In the genomic region with DNA sequence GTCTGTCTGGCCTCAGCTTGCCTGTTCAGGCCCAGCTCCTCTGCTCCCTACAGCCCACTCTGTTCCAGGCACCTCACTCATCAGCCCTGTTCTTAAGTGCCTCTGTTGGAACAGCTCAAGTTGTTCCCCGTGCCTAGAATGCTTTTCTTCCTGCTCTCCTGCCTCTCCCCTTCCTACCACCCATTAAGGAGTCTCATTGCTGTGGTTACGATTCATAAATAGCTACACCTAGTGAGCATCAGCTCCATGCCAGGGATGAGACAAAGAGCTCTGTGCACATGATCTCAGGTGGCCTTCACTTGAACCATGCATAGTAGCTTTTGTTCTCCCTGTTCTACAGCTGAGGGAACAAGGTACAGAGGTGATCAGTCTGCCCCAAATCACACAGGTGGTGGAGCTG, we compare ENCODE assay signal across 12 cellular contexts. TPM values are rescaled to one million over a fixed set of nuclear protein-coding genes. Genes with fewer than 3 reads are reported as not detected.
DNase-seq lines count a peak whose midpoint lies in the region; ATAC-seq, FAIRE-seq and TF ChIP-seq lines count a peak whose summit lies in the region.
"Had no signal": no experiment of that assay in that cellular context is flagged by ENCODE, and none has a peak within 500 bp of the region (broad histone marks: within the 10 kb centered on the region; RNA-seq: fewer than 3 reads in every experiment).

No MANE protein-coding gene starts in this region.

- no peak overlapping the region for H3K27ac Mint-ChIP-seq in activated naive CD8-positive, alpha-beta T cell treated with anti-CD3 and anti-CD28 coated beads, Interleukin-2, amount 50 U/mL, for 24 hours
- H3K27ac Mint-ChIP-seq in naive thymus-derived CD8-positive, alpha-beta T cell: peak overlapping the region; percentile 55 to 91 (median 78)

- ATAC-seq in activated naive CD8-positive, alpha-beta T cell treated with anti-CD3 and anti-CD28 coated beads, Interleukin-2, amount 50 U/mL, for 24 hours: no peak
- no peak for ATAC-seq in naive thymus-derived CD8-positive, alpha-beta T cell
- ATAC-seq in sciatic nerve: no peak
- ATAC-seq: activated CD4-positive, CD25-positive, alpha-beta regulatory T cell treated with anti-CD3 and anti-CD28 coated beads, Interleukin-2, amount 50 U/mL, for 24 hours had no signal

- no peaks in the 10 kb centered on the region for H3K27me3 ChIP-seq in testis
- H3K27me3 ChIP-seq: adrenal gland had no signal

- intact Hi-C loops in sciatic nerve (cut with DNase I): loop anchor here (10.0 kb wide), 1 partner anchor 55 kb away; a partner anchor contains a TSS
- intact Hi-C loops in testis (cut with DNase I; ENCODE audit: low total_unique reads): no loop called here

- no peak overlapping the region for H3K4me3 ChIP-seq in testis
- H3K4me3 ChIP-seq: adrenal gland had no signal

- no peak for FAIRE-seq in H54 (lab: Jason Lieb, UNC)

- TF ChIP-seq POLR2A in H54 (IDR thresholded peaks at IDR 0.05; ENCODE audit: low read depth, low read length): no peak
- TF ChIP-seq POLR2A in testis (IDR thresholded peaks at IDR 0.05): no peak

- H3K4me3 Mint-ChIP-seq in activated naive CD8-positive, alpha-beta T cell treated with anti-CD3 and anti-CD28 coated beads, Interleukin-2, amount 50 U/mL, for 24 hours: peak overlapping the region; percentile 65
- H3K4me3 Mint-ChIP-seq in naive thymus-derived CD8-positive, alpha-beta T cell: peak overlapping the region; percentile 55 to 88 (median 80)

- TF ChIP-seq CTCF in testis (IDR thresholded peaks at IDR 0.05): no peak

- H3K36me3 ChIP-seq in testis (ENCODE audit: low read depth, missing control alignments): no peaks in the 10 kb centered on the region

- POLR2A ChIA-PET in naive thymus-derived CD8-positive, alpha-beta T cell (lab: Charles Lee): no interaction called here

- 48 to 49% methylated on average over 2 of the region's 2 CpGs for WGBS in testis, 2 donors

- H3K9me3 Mint-ChIP-seq in activated naive CD8-positive, alpha-beta T cell treated with anti-CD3 and anti-CD28 coated beads, Interleukin-2, amount 50 U/mL, for 24 hours: no peaks in the 10 kb centered on the region
- no peaks in the 10 kb centered on the region for H3K9me3 Mint-ChIP-seq in naive thymus-derived CD8-positive, alpha-beta T cell

- H3K27ac ChIP-seq in testis: no peak overlapping the region

- H3K9me3 ChIP-seq in testis: no peaks in the 10 kb centered on the region
- H3K9me3 ChIP-seq: adrenal gland had no signal

- H3K36me3 Mint-ChIP-seq in activated naive CD8-positive, alpha-beta T cell treated with anti-CD3 and anti-CD28 coated beads, Interleukin-2, amount 50 U/mL, for 24 hours (ENCODE audit: low read depth): no peaks in the 10 kb centered on the region
- no peaks in the 10 kb centered on the region for H3K36me3 Mint-ChIP-seq in naive thymus-derived CD8-positive, alpha-beta T cell

- DNase-seq in DMS53 (lab: John Stamatoyannopoulos, UW): peak; percentile 59
- no peak for DNase-seq in DMS53 treated with DMSO at 0.1 percent for 48 hours (lab: John Stamatoyannopoulos, UW; ENCODE audit: unreplicated experiment)
- DNase-seq in H54 (ENCODE audit: insufficient read length, low spot score): peak; percentile 51
- no peak for DNase-seq in activated naive CD8-positive, alpha-beta T cell treated with anti-CD3 and anti-CD28 coated beads, Interleukin-2, amount 50 U/mL, for 24 hours
- peak in 1 of 10 donors; percentile 32 for DNase-seq in naive thymus-derived CD8-positive, alpha-beta T cell
- DNase-seq in sciatic nerve (ENCODE audit: low spot score): no peak
- no peak for DNase-seq in testis
- no peak for DNase-seq in occipital lobe (lab: John Stamatoyannopoulos, UW)
- DNase-seq: KG1, SHP77 treated with DMSO at 0.1 percent for 48 hours had no signal

- H3K4me1 Mint-ChIP-seq in activated naive CD8-positive, alpha-beta T cell treated with anti-CD3 and anti-CD28 coated beads, Interleukin-2, amount 50 U/mL, for 24 hours: peaks cover 4% of the 10 kb centered on the region
- H3K4me1 Mint-ChIP-seq in naive thymus-derived CD8-positive, alpha-beta T cell: peaks cover 12 to 26% (median 15%) of the 10 kb centered on the region in 4 donors

- peaks cover 23% of the 10 kb centered on the region for H3K27me3 Mint-ChIP-seq in activated naive CD8-positive, alpha-beta T cell treated with anti-CD3 and anti-CD28 coated beads, Interleukin-2, amount 50 U/mL, for 24 hours
- peaks cover 0 to 14% (median 3%) of the 10 kb centered on the region in 5 donors for H3K27me3 Mint-ChIP-seq in naive thymus-derived CD8-positive, alpha-beta T cell

- H3K4me1 ChIP-seq in testis: peaks cover 7% of the 10 kb centered on the region
- H3K4me1 ChIP-seq: adrenal gland had no signal

RNA-seq across cellular contexts. Expression of a gene that starts 54.3 kb away (rescaled TPM):
- under 1 TPM; 0.08 to 0.19 TPM for total RNA-seq in naive thymus-derived CD8-positive, alpha-beta T cell
- polyA plus RNA-seq in naive thymus-derived CD8-positive, alpha-beta T cell: under 1 TPM in 1 of 3 donors, not detected in 2; 0.08 TPM
- 0.53 TPM for total RNA-seq in sciatic nerve
- 1 to 10 TPM; 1.9 to 2.0 TPM for total RNA-seq in testis
- polyA plus RNA-seq in testis (ENCODE audit: insufficient read depth, low read depth, low replicate concordance): 1.6 TPM
- 17.0 TPM for total RNA-seq in occipital lobe

Comparison
In these comparisons a context has a peak if more than half of its experiments do, and no peak if none do; other contexts are left out.
1. DNase-seq: peak in DMS53 (single experiment) and H54 (single experiment); none in DMS53 treated with DMSO at 0.1 percent for 48 hours (single experiment), activated naive CD8-positive, alpha-beta T cell treated with anti-CD3 and anti-CD28 coated beads, Interleukin-2, amount 50 U/mL, for 24 hours (single experiment), sciatic nerve (single experiment), testis (single experiment) and occipital lobe (single experiment).